In genomic region chr11:75790986-75791385, GRCh38 we compare ENCODE assay signal across 17 cellular contexts. TPM values are rescaled to one million over a fixed set of nuclear protein-coding genes. Genes with fewer than 3 reads are reported as not detected.
DNase-seq lines count a peak whose midpoint lies in the region; ATAC-seq and TF ChIP-seq lines count a peak whose summit lies in the region.
"Had no signal": no experiment of that assay in that cellular context is flagged by ENCODE, and none has a peak within 500 bp of the region (broad histone marks: within the 10 kb centered on the region; RNA-seq: fewer than 3 reads in every experiment).

No MANE protein-coding gene starts in this region.

- no peak overlapping the region for H3K4me2 ChIP-seq in mammary epithelial cell (ENCODE audit: insufficient read depth, low read depth, low read length)

- intact Hi-C loops in mammary epithelial cell (cut with micrococcal nuclease) (no loop called here), tibial artery (cut with DNase I; ENCODE audit: low total_unique reads) (no loop called here)
- intact Hi-C loops in CD8-positive, alpha-beta T cell (cut with DNase I, micrococcal nuclease) = no loop called here

- no peaks in the 10 kb centered on the region for H3K36me3 Mint-ChIP-seq in CD8-positive, alpha-beta T cell

- no peaks in the 10 kb centered on the region for H3K9me3 Mint-ChIP-seq in CD8-positive, alpha-beta T cell
- H3K9me3 Mint-ChIP-seq: CD4-positive, alpha-beta T cell had no signal

- no peak overlapping the region for H3K27ac ChIP-seq in mammary epithelial cell (ENCODE audit: insufficient read depth, low read depth, low read length)
- peak overlapping the region; percentile 8 for H3K27ac ChIP-seq in neutrophil
- no peak overlapping the region for H3K27ac ChIP-seq in tibial artery
- no peak overlapping the region for H3K27ac ChIP-seq in CD8-positive, alpha-beta T cell (ENCODE audit: low read depth, low read length)

- POLR2A ChIA-PET in CD8-positive, alpha-beta T cell (lab: Charles Lee) = no interaction called here

- CTCF ChIA-PET in mammary epithelial cell (lab: Charles Lee; ENCODE audit: low non-redundant PET) = no interaction called here
- CTCF ChIA-PET in CD8-positive, alpha-beta T cell (lab: Charles Lee) = interaction anchor here (0.7 to 3.5 kb wide), 2 partner anchors 12 to 16 kb away, joined by 3 to 23 read pairs; no protein-coding TSS in a partner anchor

- in situ Hi-C loops in mammary epithelial cell (cut with MboI; ENCODE audit: low sequenced_read_pairs in 2 of 2) = no loop called here

- no peak overlapping the region for H3K4me3 Mint-ChIP-seq in CD8-positive, alpha-beta T cell
- H3K4me3 Mint-ChIP-seq: CD4-positive, alpha-beta T cell had no signal

- no peak for ATAC-seq in CD8-positive, alpha-beta T cell
- ATAC-seq: HCT116 had no signal

- H3K9ac ChIP-seq in mammary epithelial cell (ENCODE audit: insufficient read depth, low read length) = no peak overlapping the region

- H3K4me3 ChIP-seq in mammary epithelial cell (replicated peaks in 1 of 3; ENCODE audit: insufficient read depth in 1 of 3, low read depth in 2 of 3, low read length in 3 of 3) = no peak overlapping the region
- no peak overlapping the region for H3K4me3 ChIP-seq in neutrophil (ENCODE audit: low read depth in 1 of 2, low read length in 1 of 2)
- no peak overlapping the region for H3K4me3 ChIP-seq in tibial artery
- no peak overlapping the region for H3K4me3 ChIP-seq in CD8-positive, alpha-beta T cell (ENCODE audit: low read depth, low read length)
- H3K4me3 ChIP-seq: MG63 had no signal

- H3K4me1 ChIP-seq in mammary epithelial cell (ENCODE audit: insufficient read depth, low read length) (peaks cover 23% of the 10 kb centered on the region), neutrophil (ENCODE audit: control insufficient read depth in 1 of 2, insufficient read depth in 1 of 2, low read depth in 1 of 2, low read length in 1 of 2) (no peaks in the 10 kb centered on the region), tibial artery (no peaks in the 10 kb centered on the region)
- H3K4me1 ChIP-seq in CD8-positive, alpha-beta T cell (ENCODE audit: insufficient read depth, low read length) = no peaks in the 10 kb centered on the region

- no peak overlapping the region for H2AFZ ChIP-seq in mammary epithelial cell (ENCODE audit: low read depth, low read length)

- H3K36me3 ChIP-seq in mammary epithelial cell (ENCODE audit: insufficient read depth, low read length) (no peaks in the 10 kb centered on the region), neutrophil (peaks cover 96% of the 10 kb centered on the region), tibial artery (peaks cover 0 to under 1% (median 0%) of the 10 kb centered on the region in 3 donors)
- no peaks in the 10 kb centered on the region for H3K36me3 ChIP-seq in CD8-positive, alpha-beta T cell (ENCODE audit: insufficient read depth, low read length)
- H3K36me3 ChIP-seq: MG63 had no signal

- no TSS peak for BruUV-seq in mammary epithelial cell (replicated peaks; lab: Mats Ljungman, UMichigan)

- H3K9me3 ChIP-seq in mammary epithelial cell (replicated peaks; ENCODE audit: insufficient read depth, low read length) = no peaks in the 10 kb centered on the region
- no peaks in the 10 kb centered on the region for H3K9me3 ChIP-seq in neutrophil
- no peaks in the 10 kb centered on the region for H3K9me3 ChIP-seq in tibial artery
- H3K9me3 ChIP-seq in CD8-positive, alpha-beta T cell (ENCODE audit: low read length) = no peaks in the 10 kb centered on the region
- H3K9me3 ChIP-seq: MG63 had no signal

- dilution Hi-C loops in mammary epithelial cell (cut with HindIII; ENCODE audit: low sequenced_read_pairs) = no loop called here

- 56% methylated on average over 2 of the region's 2 CpGs for WGBS in mammary epithelial cell (ENCODE audit: low coverage, missing lambda C conversion rate)

- DNase-seq in EL (peak; percentile 57), NCI-H226 (peak; percentile 23), mammary epithelial cell (peak; percentile 32), tibial artery (no peak), UCSD-AML1 (lab: John Stamatoyannopoulos, UW; ENCODE audit: unreplicated experiment) (no peak)
- no peak for DNase-seq in CD8-positive, alpha-beta T cell
- DNase-seq: ACHN; CD4-positive, alpha-beta T cell; DND-41; KBM-7; MG63; NCI-H1092 treated with DMSO at 0.1 percent for 48 hours; NCI-H1694 treated with DMSO at 0.1 percent for 48 hours; NCI-H446 treated with DMSO at 0.1 percent for 48 hours; NCI-H774 had no signal

- H3K27ac Mint-ChIP-seq in CD8-positive, alpha-beta T cell = no peak overlapping the region
- H3K27ac Mint-ChIP-seq: CD4-positive, alpha-beta T cell had no signal

- no peaks in the 10 kb centered on the region for H3K27me3 Mint-ChIP-seq in CD8-positive, alpha-beta T cell (ENCODE audit: low read depth)
- H3K27me3 Mint-ChIP-seq: CD4-positive, alpha-beta T cell had no signal

- H3K79me2 ChIP-seq in mammary epithelial cell (ENCODE audit: insufficient read depth, low read length) = no peaks in the 10 kb centered on the region

- no peaks in the 10 kb centered on the region for H3K27me3 ChIP-seq in mammary epithelial cell (ENCODE audit: insufficient read depth, low read length)
- H3K27me3 ChIP-seq in neutrophil = no peaks in the 10 kb centered on the region
- no peaks in the 10 kb centered on the region for H3K27me3 ChIP-seq in tibial artery
- no peaks in the 10 kb centered on the region for H3K27me3 ChIP-seq in CD8-positive, alpha-beta T cell (ENCODE audit: insufficient read depth, low read length)
- H3K27me3 ChIP-seq: MG63 had no signal

- TF ChIP-seq CTCF in mammary epithelial cell (conservative IDR thresholded peaks at IDR 0.05 in 1 of 2, IDR thresholded peaks at IDR 0.05 in 1 of 2; ENCODE audit: extremely low read depth in 1 of 2, insufficient read depth in 1 of 2, low read depth in 1 of 2, low read length in 2 of 2) (peak in 1 of 2 donors; percentile 11), neutrophil (IDR thresholded peaks at IDR 0.05) (no peak), tibial artery (IDR thresholded peaks at IDR 0.05) (no peak)
- TF ChIP-seq CTCF in CD8-positive, alpha-beta T cell (IDR thresholded peaks at IDR 0.05) = no peak

- H4K20me1 ChIP-seq in mammary epithelial cell (ENCODE audit: insufficient read depth, low read length) = no peaks in the 10 kb centered on the region

- H3K4me1 Mint-ChIP-seq in CD8-positive, alpha-beta T cell (ENCODE audit: low read depth) = no peaks in the 10 kb centered on the region

RNA-seq across cellular contexts. Expression of gene DGAT2, which starts 22.4 kb away (rescaled TPM):
- 1 to 10 TPM; 2.0 to 2.6 TPM for total RNA-seq in mammary epithelial cell
- 2.4 TPM for polyA plus RNA-seq in mammary epithelial cell
- polyA minus RNA-seq in mammary epithelial cell = 0.72 TPM
- not detected for total RNA-seq in CD8-positive, alpha-beta T cell

RNA-seq across cellular contexts. Expression of gene UVRAG, which starts 24.0 kb away (rescaled TPM):
- total RNA-seq in mammary epithelial cell = 10 to 100 TPM; 17.5 to 20.4 TPM
- 6.9 TPM for polyA plus RNA-seq in mammary epithelial cell
- 18.1 TPM for polyA minus RNA-seq in mammary epithelial cell
- 10 to 100 TPM; 14.3 to 15.1 TPM for total RNA-seq in CD8-positive, alpha-beta T cell

Comparison
In these comparisons a context has a peak if more than half of its experiments do, and no peak if none do; other contexts are left out.
1. DNase-seq: peak in EL (single experiment), NCI-H226 (single experiment) and mammary epithelial cell (single experiment); none in tibial artery (0 of 2), CD8-positive, alpha-beta T cell (0 of 7) and UCSD-AML1 (single experiment).